In the genomic region with DNA sequence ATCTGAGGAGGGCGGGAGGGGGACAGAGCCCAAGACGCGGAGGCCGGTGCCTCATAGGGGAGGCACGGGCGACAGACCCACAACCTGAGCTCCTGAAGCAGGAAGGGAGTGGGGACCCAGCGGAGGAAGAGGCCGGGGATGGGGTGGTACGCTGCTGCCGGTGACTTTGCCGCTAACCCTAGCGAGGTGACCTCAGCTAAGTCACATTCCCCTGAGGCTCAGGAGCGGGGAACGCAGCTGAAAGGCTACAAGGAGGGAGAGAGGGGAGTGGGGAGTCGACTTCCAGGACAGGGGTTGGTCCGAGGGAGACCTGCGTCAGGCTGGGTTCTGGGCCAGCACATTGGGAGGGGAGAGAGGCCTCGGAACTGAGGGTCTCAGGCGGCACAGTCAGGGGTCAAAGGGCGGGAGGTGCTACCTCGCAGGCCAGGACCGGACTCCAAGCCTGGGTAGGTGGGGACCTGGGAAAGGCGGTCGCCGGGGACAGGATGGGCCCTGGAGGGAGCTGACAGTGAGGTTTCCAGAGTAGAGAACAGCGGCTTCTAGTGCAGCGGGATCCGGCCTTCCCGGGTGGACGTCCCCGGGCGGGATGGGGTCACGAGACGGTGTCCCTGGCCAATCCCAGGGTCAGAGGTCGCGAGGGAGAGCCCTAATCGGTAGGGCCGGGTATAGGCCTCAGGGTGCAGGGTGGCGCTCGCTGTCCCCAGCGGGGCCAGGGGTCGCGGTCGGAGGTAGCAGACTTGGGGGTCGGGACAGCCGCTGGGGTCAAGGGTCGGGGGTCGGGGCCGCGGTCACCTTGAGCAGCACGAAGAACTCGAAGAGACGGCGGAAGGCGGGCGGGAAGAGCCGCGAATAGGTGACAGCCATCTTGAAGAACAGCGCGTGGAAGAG, we compare ENCODE assay signal across 6 cellular contexts. TPM values are rescaled to one million over a fixed set of nuclear protein-coding genes. Genes with fewer than 3 reads are reported as not detected.
DNase-seq lines count a peak whose midpoint lies in the region; ATAC-seq, FAIRE-seq and TF ChIP-seq lines count a peak whose summit lies in the region.

No MANE protein-coding gene starts in this region.

- 1 to 2% (median 1%) methylated on average over 40 to 60 of the region's 60 CpGs for WGBS in heart left ventricle, 4 donors

- FAIRE-seq in endothelial cell of umbilical vein (lab: Jason Lieb, UNC) (peak; percentile 38), RCC 7860 (lab: Jason Lieb, UNC) (no peak)

- TSS peak; percentile 48 for BruUV-seq in endothelial cell of umbilical vein (replicated peaks; lab: Mats Ljungman, UMichigan)

- H3K9ac ChIP-seq in endothelial cell of umbilical vein (replicated peaks; ENCODE audit: extremely low read depth, insufficient read depth, low read length), result peak overlapping the region; percentile 93

- H3K27ac ChIP-seq in heart left ventricle, result peak overlapping the region; percentile 60 to 98 (median 96)
- H3K27ac ChIP-seq in endothelial cell of umbilical vein (ENCODE audit: insufficient read depth, low read depth, low read length), result peak overlapping the region; percentile 95

- POLR2A ChIA-PET in endothelial cell of umbilical vein (lab: Charles Lee), result interaction anchor here (0.6 kb wide), 1 partner anchor 12 kb away, joined by 3 read pairs; no protein-coding TSS in a partner anchor

- H3K4me1 ChIP-seq in heart left ventricle, result peaks cover 30 to 70% (median 63%) of the 10 kb centered on the region in 12 donors
- peaks cover 40% of the 10 kb centered on the region for H3K4me1 ChIP-seq in endothelial cell of umbilical vein (ENCODE audit: control insufficient read depth, extremely low read depth, insufficient read depth, low read length)

- no peak for ATAC-seq in heart left ventricle

- TF ChIP-seq CTCF in heart left ventricle (IDR thresholded peaks at IDR 0.05) (no peak), endothelial cell of umbilical vein (IDR thresholded peaks at IDR 0.05; ENCODE audit: extremely low read depth in 1 of 2, insufficient read depth in 1 of 2, low read depth in 1 of 2, low read length in 2 of 2) (no peak)

- H3K4me2 ChIP-seq in endothelial cell of umbilical vein (ENCODE audit: insufficient read depth, low read length), result peak overlapping the region; percentile 86

- H3K36me3 ChIP-seq in heart left ventricle (peaks cover 0 to 4% (median 0%) of the 10 kb centered on the region in 9 donors), endothelial cell of umbilical vein (ENCODE audit: control insufficient read depth in 2 of 2, extremely low read depth in 1 of 2, insufficient read depth in 2 of 2, low read length in 2 of 2) (no peaks in the 10 kb centered on the region)

- no peaks in the 10 kb centered on the region for H3K9me1 ChIP-seq in endothelial cell of umbilical vein (replicated peaks; ENCODE audit: control insufficient read depth, extremely low read depth, insufficient read depth, low read length)

- peak overlapping the region; percentile 19 for H2AFZ ChIP-seq in endothelial cell of umbilical vein (ENCODE audit: low read depth, low read length)

- TF ChIP-seq POLR2A in heart left ventricle (IDR thresholded peaks at IDR 0.05), result no peak
- TF ChIP-seq POLR2A in endothelial cell of umbilical vein (IDR thresholded peaks at IDR 0.05; ENCODE audit: low read depth, low read length), result no peak

- H3K9me3 ChIP-seq in heart left ventricle (no peaks in the 10 kb centered on the region), endothelial cell of umbilical vein (replicated peaks; ENCODE audit: control insufficient read depth, insufficient read depth, low read length) (no peaks in the 10 kb centered on the region)

- H3K27me3 ChIP-seq in heart left ventricle (no peaks in the 10 kb centered on the region), endothelial cell of umbilical vein (ENCODE audit: control insufficient read depth in 2 of 2, insufficient read depth in 2 of 2, low read length in 2 of 2) (no peaks in the 10 kb centered on the region)

- H4K20me1 ChIP-seq in endothelial cell of umbilical vein (replicated peaks; ENCODE audit: control insufficient read depth, extremely low read depth, insufficient read depth, low read length), result no peaks in the 10 kb centered on the region

- peaks cover 57% of the 10 kb centered on the region for H3K79me2 ChIP-seq in endothelial cell of umbilical vein (ENCODE audit: control insufficient read depth, insufficient read depth, low read length)

- peak in 3 of 5 donors; percentile 32 to 79 (median 41) for DNase-seq in heart left ventricle
- no peak for DNase-seq in cardiac septum (ENCODE audit: low spot score)
- peak; percentile 30 for DNase-seq in endothelial cell of umbilical vein (ENCODE audit: low read depth, low spot score)
- peak; percentile 51 for DNase-seq in stimulated activated CD8-positive, alpha-beta memory T cell treated with anti-CD3 and anti-CD28 coated beads, Interleukin-4, amount 100 ng/mL, for 48 hours
- DNase-seq in RCC 7860 (ENCODE audit: low spot score), result no peak
- DNase-seq in NCI-H1436 (lab: John Stamatoyannopoulos, UW), result no peak

- intact Hi-C loops in heart left ventricle (cut with DNase I), result loop anchor here in 6 of 10 donors (2.0 to 5.0 kb wide), 4 partner anchors 35 to 182 kb away; a partner anchor contains a TSS
- intact Hi-C loops in cardiac septum (cut with DNase I), result loop anchor here (2.0 kb wide), 1 partner anchor 83 kb away; a partner anchor contains a TSS
- intact Hi-C loops in endothelial cell of umbilical vein (cut with micrococcal nuclease), result loop anchor here (2.0 to 5.0 kb wide), 2 partner anchors 19 to 162 kb away; a partner anchor contains a TSS

- H3K4me3 ChIP-seq in heart left ventricle (peak overlapping the region; percentile 72 to 96 (median 86)), endothelial cell of umbilical vein (replicated peaks in 1 of 3; ENCODE audit: insufficient read depth in 1 of 3, low read depth in 1 of 3, low read length in 3 of 3) (peak overlapping the region; percentile 80 to 90 (median 88))

- CTCF ChIA-PET in endothelial cell of umbilical vein (lab: Charles Lee), result interaction anchor here (0.6 kb wide), 1 partner anchor 84 kb away, joined by 3 read pairs; no protein-coding TSS in a partner anchor

- dilution Hi-C loops in endothelial cell of umbilical vein (cut with MboI; ENCODE audit: extremely low pct_ligation_motif_present, low sequenced_read_pairs), result no loop called here

RNA-seq across cellular contexts. Expression of a gene that starts 0.7 kb away (rescaled TPM):
- total RNA-seq in heart left ventricle (100 to 1,000 TPM in 7 of 9 donors, 10 to 100 TPM in 2; 95.1 to 189 (median 112) TPM), cardiac septum (125 TPM), endothelial cell of umbilical vein (142 and 147 TPM in 2 replicates)
- polyA plus RNA-seq in heart left ventricle (100 to 1,000 TPM; 131 to 148 TPM), endothelial cell of umbilical vein (297 and 430 TPM in 2 replicates)
- 93.5 and 128 TPM in 2 replicates for polyA plus RNA-seq in endothelial cell of umbilical vein (2011; cell fraction: cytosol; rRNA removed)
- 626 and 670 TPM in 2 replicates for polyA plus RNA-seq in endothelial cell of umbilical vein (2011; cell fraction: nucleus; rRNA removed)
- polyA plus RNA-seq in endothelial cell of umbilical vein (2012), result 67.8 and 100 TPM in 2 replicates
- polyA minus RNA-seq in endothelial cell of umbilical vein, result 80.3 and 87.9 TPM in 2 replicates
- polyA minus RNA-seq in endothelial cell of umbilical vein (2011; cell fraction: cytosol; rRNA and poly(A)+ RNA removed), result 53.1 TPM
- polyA minus RNA-seq in endothelial cell of umbilical vein (2011; cell fraction: nucleus; rRNA and poly(A)+ RNA removed), result 74.8 and 114 TPM in 2 replicates

RNA-seq across cellular contexts. Expression of a gene that starts 1.1 kb away (rescaled TPM):
- total RNA-seq in heart left ventricle (not detected), cardiac septum (not detected), endothelial cell of umbilical vein (not detected in 2 replicates)
- polyA plus RNA-seq in heart left ventricle (not detected), endothelial cell of umbilical vein (not detected in 2 replicates)
- not detected in 2 replicates for polyA plus RNA-seq in endothelial cell of umbilical vein (2011; cell fraction: cytosol; rRNA removed)
- not detected in 2 replicates for polyA plus RNA-seq in endothelial cell of umbilical vein (2011; cell fraction: nucleus; rRNA removed)
- polyA plus RNA-seq in endothelial cell of umbilical vein (2012), result not detected in 2 replicates
- not detected in 2 replicates for polyA minus RNA-seq in endothelial cell of umbilical vein
- polyA minus RNA-seq in endothelial cell of umbilical vein (2011; cell fraction: cytosol; rRNA and poly(A)+ RNA removed), result 1,914 TPM
- not detected in 2 replicates for polyA minus RNA-seq in endothelial cell of umbilical vein (2011; cell fraction: nucleus; rRNA and poly(A)+ RNA removed)

RNA-seq across cellular contexts. Expression of a gene that starts 6.2 kb away (rescaled TPM):
- total RNA-seq in heart left ventricle (10 to 100 TPM; 26.2 to 98.5 (median 61.6) TPM), cardiac septum (44.8 TPM), endothelial cell of umbilical vein (280 and 286 TPM in 2 replicates)
- polyA plus RNA-seq in heart left ventricle (10 to 100 TPM; 43.8 to 45.3 TPM), endothelial cell of umbilical vein (185 and 207 TPM in 2 replicates)
- 229 and 243 TPM in 2 replicates for polyA plus RNA-seq in endothelial cell of umbilical vein (2011; cell fraction: cytosol; rRNA removed)
- 142 and 181 TPM in 2 replicates for polyA plus RNA-seq in endothelial cell of umbilical vein (2011; cell fraction: nucleus; rRNA removed)
- 136 and 160 TPM in 2 replicates for polyA plus RNA-seq in endothelial cell of umbilical vein (2012)
- polyA minus RNA-seq in endothelial cell of umbilical vein, result 234 and 253 TPM in 2 replicates
- polyA minus RNA-seq in endothelial cell of umbilical vein (2011; cell fraction: cytosol; rRNA and poly(A)+ RNA removed), result 88.5 TPM
- polyA minus RNA-seq in endothelial cell of umbilical vein (2011; cell fraction: nucleus; rRNA and poly(A)+ RNA removed), result 55.9 and 80.4 TPM in 2 replicates

RNA-seq across cellular contexts. Expression of a gene that starts 19.7 kb away (rescaled TPM):
- total RNA-seq in heart left ventricle, result 10 to 100 TPM in 4 of 9 donors, 1 to 10 TPM in 5; 5.9 to 12.4 (median 9.2) TPM
- 1 to 10 TPM; 2.9 to 8.8 TPM for polyA plus RNA-seq in heart left ventricle
- total RNA-seq in cardiac septum, result 10.5 TPM
- 9.8 and 11.0 TPM in 2 replicates for total RNA-seq in endothelial cell of umbilical vein
- 4.9 and 5.7 TPM in 2 replicates for polyA plus RNA-seq in endothelial cell of umbilical vein
- 1.7 and 2.9 TPM in 2 replicates for polyA plus RNA-seq in endothelial cell of umbilical vein (2011; cell fraction: cytosol; rRNA removed)
- polyA plus RNA-seq in endothelial cell of umbilical vein (2011; cell fraction: nucleus; rRNA removed), result 25.2 and 29.3 TPM in 2 replicates
- polyA plus RNA-seq in endothelial cell of umbilical vein (2012), result 5.0 and 7.1 TPM in 2 replicates
- polyA minus RNA-seq in endothelial cell of umbilical vein, result 4.2 and 7.0 TPM in 2 replicates
- 15.1 TPM for polyA minus RNA-seq in endothelial cell of umbilical vein (2011; cell fraction: cytosol; rRNA and poly(A)+ RNA removed)
- polyA minus RNA-seq in endothelial cell of umbilical vein (2011; cell fraction: nucleus; rRNA and poly(A)+ RNA removed), result 7.5 and 13.3 TPM in 2 replicates

RNA-seq across cellular contexts. Expression of a gene that starts 20.0 kb away (rescaled TPM):
- total RNA-seq in heart left ventricle, result under 1 TPM in 2 of 9 donors, not detected in 7; 0.09 to 0.51 TPM
- polyA plus RNA-seq in heart left ventricle, result under 1 TPM in 1 of 2 donors, not detected in 1; 0.01 TPM
- total RNA-seq in cardiac septum, result not detected
- 0.69 and 0.82 TPM in 2 replicates for total RNA-seq in endothelial cell of umbilical vein
- polyA plus RNA-seq in endothelial cell of umbilical vein, result 0.43 and 0.81 TPM in 2 replicates
- 0.27 and 0.28 TPM in 2 replicates for polyA plus RNA-seq in endothelial cell of umbilical vein (2011; cell fraction: cytosol; rRNA removed)
- 0.77 and 1.1 TPM in 2 replicates for polyA plus RNA-seq in endothelial cell of umbilical vein (2011; cell fraction: nucleus; rRNA removed)
- 0.52 and 1.3 TPM in 2 replicates for polyA plus RNA-seq in endothelial cell of umbilical vein (2012)
- 0.13 and 0.22 TPM in 2 replicates for polyA minus RNA-seq in endothelial cell of umbilical vein
- not detected for polyA minus RNA-seq in endothelial cell of umbilical vein (2011; cell fraction: cytosol; rRNA and poly(A)+ RNA removed)
- 0.34 TPM in 1 of 2 replicates, not detected in the other for polyA minus RNA-seq in endothelial cell of umbilical vein (2011; cell fraction: nucleus; rRNA and poly(A)+ RNA removed)

Comparison
In these comparisons a context has a peak if more than half of its experiments do, and no peak if none do; other contexts are left out.
1. DNase-seq: peak in heart left ventricle (3 of 5), endothelial cell of umbilical vein (single experiment) and stimulated activated CD8-positive, alpha-beta memory T cell treated with anti-CD3 and anti-CD28 coated beads, Interleukin-4, amount 100 ng/mL, for 48 hours (single experiment); none in cardiac septum (single experiment), RCC 7860 (single experiment) and NCI-H1436 (single experiment).